21 cellular contexts compared by ENCODE assay signal in genomic region chr4:893276-893994, GRCh38. TPM values are rescaled to one million over a fixed set of nuclear protein-coding genes. Genes with fewer than 3 reads are reported as not detected.
DNase-seq lines count a peak whose midpoint lies in the region; ATAC-seq, FAIRE-seq and TF ChIP-seq lines count a peak whose summit lies in the region.
"Had no signal": no experiment of that assay in that cellular context is flagged by ENCODE, and none has a peak within 500 bp of the region (broad histone marks: within the 10 kb centered on the region; RNA-seq: fewer than 3 reads in every experiment).

No MANE protein-coding gene starts in this region.

- no TSS peak for BruUV-seq in GM12878 (replicated peaks; lab: Mats Ljungman, UMichigan)

- intact Hi-C loops in Right ventricle myocardium inferior (cut with DNase I) (no loop called here), heart left ventricle (cut with DNase I) (no loop called here), GM12878 (cut with micrococcal nuclease; ENCODE audit: unreplicated experiment) (loop anchor here (10.0 kb wide), 1 partner anchor 91 kb away; the partner anchor contains the start of gene IDUA)
- intact Hi-C loops in activated CD4-positive, alpha-beta memory T cell treated with anti-CD3 and anti-CD28 coated beads for 36 hours (cut with micrococcal nuclease): no loop called here

- H4K20me1 ChIP-seq in GM12878 (ENCODE audit: control insufficient read depth, insufficient read depth): no peaks in the 10 kb centered on the region

- peaks cover 0 to 90% (median 67%) of the 10 kb centered on the region in 9 donors for H3K36me3 ChIP-seq in heart left ventricle
- peaks cover 5 to 38% of the 10 kb centered on the region in 2 experiments; a peak in 3 of 4 replicates for H3K36me3 ChIP-seq in GM12878 (ENCODE audit: control insufficient read depth in 2 of 2, insufficient read depth in 2 of 2, low read length in 1 of 2)

- SMC1A ChIA-PET in GM12878 (lab: Charles Lee; ENCODE audit: uncharacterized antibody, unreplicated experiment): interaction anchor here (0.5 kb wide), 1 partner anchor 95 kb away, joined by 4 read pairs; no protein-coding TSS in a partner anchor

- H3K27me3 ChIP-seq in heart left ventricle (no peaks in the 10 kb centered on the region), GM12878 (replicated peaks in 1 of 2; ENCODE audit: control insufficient read depth in 2 of 2, insufficient read depth in 2 of 2, low read length in 1 of 2) (no peaks in the 10 kb centered on the region)
- H3K27me3 ChIP-seq: BLaER1 had no signal

- CTCF ChIA-PET in GM12878 (lab: Yijun Ruan, JAX): no interaction called here
- CTCF ChIA-PET in activated CD4-positive, alpha-beta memory T cell treated with anti-CD3 and anti-CD28 coated beads for 36 hours (lab: Charles Lee): no interaction called here

- peak overlapping the region; percentile 28 for H3K27ac Mint-ChIP-seq in memory B cell
- peak overlapping the region; percentile 56 for H3K27ac Mint-ChIP-seq in stimulated activated naive B cell treated with anti-CD40 and anti-IgM and Interleukin-4, amounts not matched to agents 10 μg/mL and 1 μg/mL and 100 μg/mL, for 72 hours
- no peak overlapping the region for H3K27ac Mint-ChIP-seq in activated CD4-positive, alpha-beta memory T cell treated with anti-CD3 and anti-CD28 coated beads for 36 hours
- H3K27ac Mint-ChIP-seq: B cell; CD4-positive, CD25-positive, alpha-beta regulatory T cell; CD8-positive, alpha-beta T cell had no signal

- H3K79me2 ChIP-seq in GM12878 (ENCODE audit: control insufficient read depth, insufficient read depth, low read length): no peaks in the 10 kb centered on the region

- H3K4me3 ChIP-seq in heart left ventricle (no peak overlapping the region), GM12878 (no peak overlapping the region)
- H3K4me3 ChIP-seq: BLaER1, GM23248 had no signal

- H3K27ac ChIP-seq in heart left ventricle (no peak overlapping the region), GM12878 (ENCODE audit: control insufficient read depth, insufficient read depth) (no peak overlapping the region)
- H3K27ac ChIP-seq: BLaER1, C4-2B, GM23248 had no signal

- no peaks in the 10 kb centered on the region for H3K9me3 Mint-ChIP-seq in memory B cell
- no peaks in the 10 kb centered on the region for H3K9me3 Mint-ChIP-seq in stimulated activated naive B cell treated with anti-CD40 and anti-IgM and Interleukin-4, amounts not matched to agents 10 μg/mL and 1 μg/mL and 100 μg/mL, for 72 hours
- no peaks in the 10 kb centered on the region for H3K9me3 Mint-ChIP-seq in activated CD4-positive, alpha-beta memory T cell treated with anti-CD3 and anti-CD28 coated beads for 36 hours
- H3K9me3 Mint-ChIP-seq: CD4-positive, CD25-positive, alpha-beta regulatory T cell; CD8-positive, alpha-beta T cell had no signal

- no peak overlapping the region for H3K4me3 Mint-ChIP-seq in memory B cell
- no peak overlapping the region for H3K4me3 Mint-ChIP-seq in stimulated activated naive B cell treated with anti-CD40 and anti-IgM and Interleukin-4, amounts not matched to agents 10 μg/mL and 1 μg/mL and 100 μg/mL, for 72 hours
- no peak overlapping the region for H3K4me3 Mint-ChIP-seq in activated CD4-positive, alpha-beta memory T cell treated with anti-CD3 and anti-CD28 coated beads for 36 hours
- H3K4me3 Mint-ChIP-seq: B cell; CD4-positive, CD25-positive, alpha-beta regulatory T cell; CD8-positive, alpha-beta T cell had no signal

- TF ChIP-seq POLR2A in heart left ventricle (IDR thresholded peaks at IDR 0.05) (no peak), GM12878 (IDR thresholded peaks at IDR 0.05; ENCODE audit: low read depth, low read length) (peak; percentile 28; the same call in 1 of the 2 replicates)

- H3K4me1 ChIP-seq in heart left ventricle: no peaks in the 10 kb centered on the region
- H3K4me1 ChIP-seq in GM12878 (ENCODE audit: control insufficient read depth, insufficient read depth, low read length): no peaks in the 10 kb centered on the region
- H3K4me1 ChIP-seq: BLaER1, Caco-2 had no signal

- H3K36me3 Mint-ChIP-seq in memory B cell: peaks cover 14% of the 10 kb centered on the region
- peaks cover 20 to 45% of the 10 kb centered on the region in 2 donors for H3K36me3 Mint-ChIP-seq in stimulated activated naive B cell treated with anti-CD40 and anti-IgM and Interleukin-4, amounts not matched to agents 10 μg/mL and 1 μg/mL and 100 μg/mL, for 72 hours
- peaks cover 10% of the 10 kb centered on the region for H3K36me3 Mint-ChIP-seq in activated CD4-positive, alpha-beta memory T cell treated with anti-CD3 and anti-CD28 coated beads for 36 hours

- DNase-seq in Right ventricle myocardium inferior (ENCODE audit: missing footprints) (peak; percentile 49), heart left ventricle (no peak), GM12878 (ENCODE audit: low read depth, low spot score) (no peak), memory B cell (ENCODE audit: low spot score in 2 of 2) (no peak), ACHN (no peak)
- no peak for DNase-seq in stimulated activated naive B cell treated with anti-CD40 and anti-IgM and Interleukin-4, amounts not matched to agents 10 μg/mL and 1 μg/mL and 100 μg/mL, for 72 hours
- DNase-seq in activated CD4-positive, alpha-beta memory T cell treated with anti-CD3 and anti-CD28 coated beads for 36 hours: no peak
- DNase-seq: Caco-2; CD4-positive, CD25-positive, alpha-beta regulatory T cell; DMS153; DND-41; GM23248; H7; HCEC 1CT had no signal

- in situ Hi-C loops in GM12878 (cut with MboI): no loop called here
- in situ Hi-C loops in ACHN (cut with HindIII; ENCODE audit: low pct_ligation_motif_present, low pct_unique_long_range_greater_than_20kb, low sequenced_read_pairs): no loop called here

- no peak for FAIRE-seq in GM12878 (lab: Jason Lieb, UNC)
- FAIRE-seq: G401.6, GM19239, H1 had no signal

- no peak overlapping the region for H3K9ac ChIP-seq in GM12878 (ENCODE audit: control insufficient read depth, insufficient read depth, low read length)
- H3K9ac ChIP-seq: BLaER1, GM23248 had no signal

- POLR2A ChIA-PET in GM12878 (lab: Charles Lee): no interaction called here
- POLR2A ChIA-PET in activated CD4-positive, alpha-beta memory T cell treated with anti-CD3 and anti-CD28 coated beads for 36 hours (lab: Charles Lee): no interaction called here

- no peaks in the 10 kb centered on the region for H3K27me3 Mint-ChIP-seq in memory B cell
- no peaks in the 10 kb centered on the region for H3K27me3 Mint-ChIP-seq in stimulated activated naive B cell treated with anti-CD40 and anti-IgM and Interleukin-4, amounts not matched to agents 10 μg/mL and 1 μg/mL and 100 μg/mL, for 72 hours
- no peaks in the 10 kb centered on the region for H3K27me3 Mint-ChIP-seq in activated CD4-positive, alpha-beta memory T cell treated with anti-CD3 and anti-CD28 coated beads for 36 hours
- H3K27me3 Mint-ChIP-seq: B cell; CD4-positive, CD25-positive, alpha-beta regulatory T cell had no signal

- ATAC-seq in Right ventricle myocardium inferior (no peak), heart left ventricle (no peak), GM12878 (no peak), memory B cell (ENCODE audit: low read depth) (no peak)
- ATAC-seq in stimulated activated naive B cell treated with anti-CD40 and anti-IgM and Interleukin-4, amounts not matched to agents 10 μg/mL and 1 μg/mL and 100 μg/mL, for 72 hours (replicated peaks): no peak
- ATAC-seq: CD8-positive, alpha-beta T cell had no signal

- RAD21 ChIA-PET in GM12878 (lab: Charles Lee; ENCODE audit: unreplicated experiment): no interaction called here

- no peak overlapping the region for H3K4me2 ChIP-seq in GM12878 (ENCODE audit: control insufficient read depth, insufficient read depth)
- H3K4me2 ChIP-seq: BLaER1 had no signal

- no peaks in the 10 kb centered on the region for H3K9me3 ChIP-seq in heart left ventricle
- H3K9me3 ChIP-seq in GM12878 (replicated peaks; ENCODE audit: control insufficient read depth, insufficient read depth, low read length): no peaks in the 10 kb centered on the region
- H3K9me3 ChIP-seq: BLaER1, Caco-2 had no signal

- 95 to 96% (median 96%) methylated on average over 38 to 41 of the region's 41 CpGs for WGBS in heart left ventricle, 4 donors
- 96% methylated on average over 37 of the region's 41 CpGs for WGBS in GM12878 (ENCODE audit: insufficient coverage, insufficient replicate concordance, low lambda C conversion rate, missing lambda C conversion rate)

- TF ChIP-seq CTCF in heart left ventricle (IDR thresholded peaks at IDR 0.05) (no peak), GM12878 (IDR thresholded peaks at IDR 0.05 in 2 of 3, conservative IDR thresholded peaks at IDR 0.05 in 1 of 3; ENCODE audit: control insufficient read depth in 2 of 3, extremely low read depth in 1 of 3, insufficient read depth in 1 of 3, low read depth in 3 of 3, low read length in 3 of 3) (no peak)

- no peak overlapping the region for H2AFZ ChIP-seq in GM12878 (ENCODE audit: control insufficient read depth, low read depth, low read length)
- H2AFZ ChIP-seq: GM23248 had no signal

- TF ChIP-seq EP300 in GM12878 (IDR thresholded peaks at IDR 0.05; ENCODE audit: borderline replicate concordance in 1 of 2, control insufficient read depth in 1 of 2, low read depth in 2 of 2, low read length in 2 of 2): no peak

- H3K4me1 Mint-ChIP-seq in memory B cell: no peaks in the 10 kb centered on the region
- no peaks in the 10 kb centered on the region for H3K4me1 Mint-ChIP-seq in stimulated activated naive B cell treated with anti-CD40 and anti-IgM and Interleukin-4, amounts not matched to agents 10 μg/mL and 1 μg/mL and 100 μg/mL, for 72 hours
- H3K4me1 Mint-ChIP-seq in activated CD4-positive, alpha-beta memory T cell treated with anti-CD3 and anti-CD28 coated beads for 36 hours (ENCODE audit: low read depth): no peaks in the 10 kb centered on the region
- H3K4me1 Mint-ChIP-seq: B cell; CD4-positive, CD25-positive, alpha-beta regulatory T cell had no signal

- TF ChIP-seq RAD21 in GM12878 (IDR thresholded peaks at IDR 0.05; ENCODE audit: insufficient read depth, low read depth, low read length): no peak

RNA-seq across cellular contexts. Expression of gene GAK, which starts 38.7 kb away (rescaled TPM):
- 29.3 TPM for total RNA-seq in Right ventricle myocardium inferior
- total RNA-seq in heart left ventricle: 10 to 100 TPM; 22.8 to 55.1 (median 32.5) TPM
- 10 to 100 TPM; 51.8 to 52.3 TPM for polyA plus RNA-seq in heart left ventricle
- total RNA-seq in GM12878 (2013; cell fraction: nucleolus; rRNA removed): 353 and 398 TPM in 2 replicates
- total RNA-seq in GM12878 (2014; rRNA removed): 84.3 and 96.9 TPM in 2 replicates
- 18.4 and 22.5 TPM in 2 replicates for total RNA-seq in GM12878 (2014; rRNA removed; fragmentation: Illumina TruSeq; extraction: Trizol)
- total RNA-seq in GM12878 (2021): 114 and 127 TPM in 2 replicates
- polyA plus RNA-seq in GM12878 (2011; ENCODE audit: low read depth): 15.7 TPM
- polyA plus RNA-seq in GM12878 (2011; rRNA removed): 20.8 and 36.6 TPM in 2 replicates
- polyA plus RNA-seq in GM12878 (2011; cell fraction: cytosol; rRNA removed): 34.7 and 47.1 TPM in 2 replicates
- 193 and 259 TPM in 2 replicates for polyA plus RNA-seq in GM12878 (2011; cell fraction: nucleus; rRNA removed)
- 54.3 and 64.5 TPM in 2 replicates for polyA plus RNA-seq in GM12878 (2012)
- 9.3 and 20.2 TPM in 2 replicates for polyA plus RNA-seq in GM12878 (2014; fragmentation: Illumina TruSeq; extraction: Trizol)
- polyA plus RNA-seq in GM12878 (2014; fragmentation: Nextera tagmentation; extraction: Ambion mirVana): 1 to 10 TPM in 1 of 2 experiments, under 1 TPM in 1; 0.82 to 5.7 TPM
- polyA plus RNA-seq in GM12878 (2014; rRNA removed): 87.6 and 109 TPM in 2 replicates
- polyA plus RNA-seq in GM12878 (2016; fragmentation: Nextera tagmentation; extraction: Ambion mirVana): 10 to 100 TPM; 71.0 to 73.6 TPM
- polyA minus RNA-seq in GM12878 (2011; rRNA and poly(A)+ RNA removed): 83.6 and 214 TPM in 2 replicates
- 29.3 and 36.4 TPM in 2 replicates for polyA minus RNA-seq in GM12878 (2011; cell fraction: cytosol; rRNA and poly(A)+ RNA removed)
- polyA minus RNA-seq in GM12878 (2011; cell fraction: nucleus; rRNA and poly(A)+ RNA removed): 79.4 and 142 TPM in 2 replicates
- 100 to 1,000 TPM in 1 of 2 experiments, 10 to 100 TPM in 1; 97.0 to 101 TPM for total RNA-seq in activated CD4-positive, alpha-beta memory T cell treated with anti-CD3 and anti-CD28 coated beads for 36 hours

RNA-seq across cellular contexts. Expression of gene TMEM175, which starts 38.8 kb away (rescaled TPM):
- total RNA-seq in Right ventricle myocardium inferior (17.4 TPM), heart left ventricle (10 to 100 TPM; 16.6 to 34.6 (median 20.1) TPM), GM12878 (2014; rRNA removed) (26.1 and 31.8 TPM in 2 replicates), GM12878 (2014; rRNA removed; fragmentation: Illumina TruSeq; extraction: Trizol) (11.1 and 12.4 TPM in 2 replicates), GM12878 (2021) (21.8 and 26.0 TPM in 2 replicates)
- polyA plus RNA-seq in heart left ventricle (10 to 100 TPM; 14.2 to 28.8 TPM), GM12878 (2011; rRNA removed) (9.5 and 19.2 TPM in 2 replicates), GM12878 (2014; fragmentation: Illumina TruSeq; extraction: Trizol) (3.8 and 10.0 TPM in 2 replicates), GM12878 (2014; fragmentation: Nextera tagmentation; extraction: Ambion mirVana) (under 1 TPM; 0.11 to 0.22 TPM), GM12878 (2014; rRNA removed) (39.5 and 53.5 TPM in 2 replicates), GM12878 (2016; fragmentation: Nextera tagmentation; extraction: Ambion mirVana) (10 to 100 TPM; 25.4 to 31.5 TPM)
- total RNA-seq in GM12878 (2013; cell fraction: nucleolus; rRNA removed): 41.5 and 43.7 TPM in 2 replicates
- polyA plus RNA-seq in GM12878 (2011; ENCODE audit: low read depth): 29.5 TPM
- polyA plus RNA-seq in GM12878 (2011; cell fraction: cytosol; rRNA removed): 36.8 and 40.3 TPM in 2 replicates
- polyA plus RNA-seq in GM12878 (2011; cell fraction: nucleus; rRNA removed): 218 and 219 TPM in 2 replicates
- polyA plus RNA-seq in GM12878 (2012): 23.1 and 26.7 TPM in 2 replicates
- 12.2 and 16.1 TPM in 2 replicates for polyA minus RNA-seq in GM12878 (2011; rRNA and poly(A)+ RNA removed)
- 6.5 and 9.0 TPM in 2 replicates for polyA minus RNA-seq in GM12878 (2011; cell fraction: cytosol; rRNA and poly(A)+ RNA removed)
- polyA minus RNA-seq in GM12878 (2011; cell fraction: nucleus; rRNA and poly(A)+ RNA removed): 21.6 and 32.9 TPM in 2 replicates
- total RNA-seq in activated CD4-positive, alpha-beta memory T cell treated with anti-CD3 and anti-CD28 coated beads for 36 hours: 10 to 100 TPM; 13.8 to 15.8 TPM
